ENCODE assay signal across 24 cellular contexts in genomic region chr10:124171561-124171960, GRCh38.
"Had no signal": no experiment of that assay in that cellular context is flagged by ENCODE, and none has a peak within 500 bp of the region (broad histone marks: within the 10 kb centered on the region; RNA-seq: fewer than 3 reads in every experiment).

No MANE protein-coding gene starts in this region.

- H3K9me3 ChIP-seq: esophagus squamous epithelium, lower lobe of right lung, prostate gland, spleen, thoracic aorta, tibial nerve, upper lobe of left lung, uterus had no signal

- H3K4me3 ChIP-seq: coronary artery, esophagus squamous epithelium, lower lobe of right lung, neural progenitor cell, prostate gland, skin epidermis, spleen, thoracic aorta, tibial nerve, upper lobe of left lung, uterus had no signal

- H3K36me3 Mint-ChIP-seq: natural killer cell; neural progenitor cell; stimulated activated naive B cell treated with anti-CD40 and anti-IgM and Interleukin-4, amounts not matched to agents 10 μg/mL and 1 μg/mL and 100 μg/mL, for 72 hours had no signal

- DNase-seq: dermis blood vessel endothelial cell; effector memory CD8-positive, alpha-beta T cell; erythroblast; esophagus squamous epithelium; foreskin melanocyte; glutamatergic neuron; hypothalamus; immature natural killer cell; left ventricle myocardium superior; lower lobe of right lung; natural killer cell; right cardiac atrium; spleen; stimulated activated CD4-positive, alpha-beta T cell treated with anti-CD3 and anti-CD28 coated beads, Interleukin-4, amount 100 ng/mL, for 4 hours; stimulated activated naive B cell treated with anti-CD40 and anti-IgM and Interleukin-4, amounts not matched to agents 10 μg/mL and 1 μg/mL and 100 μg/mL, for 72 hours; upper lobe of left lung; uterus had no signal

- H3K9ac ChIP-seq: neural progenitor cell had no signal

- H3K4me3 Mint-ChIP-seq: effector memory CD8-positive, alpha-beta T cell; immature natural killer cell; natural killer cell; neural progenitor cell; stimulated activated naive B cell treated with anti-CD40 and anti-IgM and Interleukin-4, amounts not matched to agents 10 μg/mL and 1 μg/mL and 100 μg/mL, for 72 hours; stimulated activated naive CD8-positive, alpha-beta T cell treated with anti-CD3 and anti-CD28 coated beads, Interleukin-15, Interleukin-2, amounts not matched to agents 100 ng/mL and 50 ng/mL, for 24 hours had no signal

- H3K36me3 ChIP-seq: esophagus squamous epithelium, lower lobe of right lung, neural progenitor cell, prostate gland, spleen, thoracic aorta, tibial nerve, upper lobe of left lung, uterus had no signal

- H3K4me1 ChIP-seq: esophagus squamous epithelium, lower lobe of right lung, neural progenitor cell, prostate gland, upper lobe of left lung, uterus had no signal

- ATAC-seq: effector memory CD8-positive, alpha-beta T cell; left ventricle myocardium superior; lower lobe of right lung; natural killer cell; right cardiac atrium; stimulated activated naive B cell treated with anti-CD40 and anti-IgM and Interleukin-4, amounts not matched to agents 10 μg/mL and 1 μg/mL and 100 μg/mL, for 72 hours had no signal

- H3K27ac ChIP-seq: coronary artery, esophagus squamous epithelium, lower lobe of right lung, neural progenitor cell, prostate gland, skin epidermis, thoracic aorta, tibial nerve, upper lobe of left lung, uterus had no signal

- H3K4me1 Mint-ChIP-seq: immature natural killer cell had no signal

- H3K27ac Mint-ChIP-seq: effector memory CD8-positive, alpha-beta T cell; immature natural killer cell; natural killer cell; neural progenitor cell; stimulated activated naive B cell treated with anti-CD40 and anti-IgM and Interleukin-4, amounts not matched to agents 10 μg/mL and 1 μg/mL and 100 μg/mL, for 72 hours; stimulated activated naive CD8-positive, alpha-beta T cell treated with anti-CD3 and anti-CD28 coated beads, Interleukin-15, Interleukin-2, amounts not matched to agents 100 ng/mL and 50 ng/mL, for 24 hours had no signal

- H3K9me3 Mint-ChIP-seq: effector memory CD8-positive, alpha-beta T cell; immature natural killer cell; natural killer cell; neural progenitor cell; stimulated activated naive CD8-positive, alpha-beta T cell treated with anti-CD3 and anti-CD28 coated beads, Interleukin-15, Interleukin-2, amounts not matched to agents 100 ng/mL and 50 ng/mL, for 24 hours had no signal

- H3K27me3 ChIP-seq: esophagus squamous epithelium, neural progenitor cell, tibial nerve, upper lobe of left lung, uterus had no signal
